19 cellular contexts compared by ENCODE assay signal in genomic region chr11:128747728-128748148, GRCh38. TPM values are rescaled to one million over a fixed set of nuclear protein-coding genes. Genes with fewer than 3 reads are reported as not detected.
DNase-seq lines count a peak whose midpoint lies in the region; ATAC-seq, FAIRE-seq and TF ChIP-seq lines count a peak whose summit lies in the region.
"Had no signal": no experiment of that assay in that cellular context is flagged by ENCODE, and none has a peak within 500 bp of the region (broad histone marks: within the 10 kb centered on the region; RNA-seq: fewer than 3 reads in every experiment).

No MANE protein-coding gene starts in this region.

- H3K23ac ChIP-seq in neuronal stem cell (ENCODE audit: low read depth, low read length, poor library complexity) = no peak overlapping the region

- POLR2A ChIA-PET in SK-N-SH (lab: Yijun Ruan, JAX) = no interaction called here

- DNase-seq in activated CD4-positive, CD25-positive, alpha-beta regulatory T cell treated with anti-CD3 and anti-CD28 coated beads, Interleukin-2, amount 50 U/mL, for 72 hours = no peak
- DNase-seq in MM.1S (peak; percentile 82), bronchial epithelial cell (ENCODE audit: low read depth) (no peak), osteoblast (ENCODE audit: insufficient read length, low spot score, missing footprints) (no peak), H54 (ENCODE audit: insufficient read length, low spot score) (no peak), SK-N-SH (no peak), neuronal stem cell (ENCODE audit: low spot score) (no peak)
- DNase-seq: activated CD8-positive, alpha-beta memory T cell treated with anti-CD3 and anti-CD28 coated beads, Interleukin-2, amount 50 U/mL, for 48 hours; amygdala; C1 segment of cervical spinal cord; DMS79 treated with DMSO at 0.1 percent for 48 hours; foreskin fibroblast; NCI-H1048; NCI-H69; PC-9; trophoblast cell had no signal

- TF ChIP-seq CTCF in MM.1S (IDR thresholded peaks at IDR 0.05; ENCODE audit: low read length) (no peak), bronchial epithelial cell (IDR thresholded peaks at IDR 0.05; ENCODE audit: insufficient read depth, low read length, severe bottlenecking) (no peak), osteoblast (IDR thresholded peaks at IDR 0.05; ENCODE audit: extremely low read depth, low read depth, low read length) (no peak), SK-N-SH (IDR thresholded peaks at IDR 0.05) (no peak)

- peaks cover 96% of the 10 kb centered on the region for H3K79me2 ChIP-seq in MM.1S (ENCODE audit: low read length)
- H3K79me2 ChIP-seq in osteoblast (ENCODE audit: insufficient read depth, low read length) = no peaks in the 10 kb centered on the region
- peaks cover 23% of the 10 kb centered on the region for H3K79me2 ChIP-seq in SK-N-SH (ENCODE audit: insufficient read depth)

- peak; percentile 35 to 69 for ATAC-seq in activated CD4-positive, CD25-positive, alpha-beta regulatory T cell treated with anti-CD3 and anti-CD28 coated beads, Interleukin-2, amount 50 U/mL, for 24 hours

- no peaks in the 10 kb centered on the region for H3K36me3 ChIP-seq in MM.1S (replicated peaks; ENCODE audit: insufficient read depth, low read length)
- H3K36me3 ChIP-seq in bronchial epithelial cell (ENCODE audit: control insufficient read depth, insufficient read depth, low read length) = no peaks in the 10 kb centered on the region
- peaks cover 4% of the 10 kb centered on the region for H3K36me3 ChIP-seq in osteoblast (ENCODE audit: insufficient read depth, low read length)
- H3K36me3 ChIP-seq in SK-N-SH (replicated peaks in 1 of 2; ENCODE audit: control insufficient read depth in 1 of 2, insufficient read depth in 2 of 2, low read length in 1 of 2) = no peaks in the 10 kb centered on the region
- no peaks in the 10 kb centered on the region for H3K36me3 ChIP-seq in neuronal stem cell (replicated peaks in 1 of 2; ENCODE audit: control insufficient read depth in 2 of 2, insufficient read depth in 2 of 2, low read length in 2 of 2)

- H3K4me3 ChIP-seq in MM.1S (ENCODE audit: low read length) = peak overlapping the region; percentile 44
- H3K4me3 ChIP-seq in bronchial epithelial cell (ENCODE audit: low read depth, low read length) = no peak overlapping the region
- no peak overlapping the region for H3K4me3 ChIP-seq in osteoblast (ENCODE audit: insufficient read depth, low read length)
- no peak overlapping the region for H3K4me3 ChIP-seq in SK-N-SH (ENCODE audit: low read depth in 2 of 2, low read length in 1 of 2)
- no peak overlapping the region for H3K4me3 ChIP-seq in neuronal stem cell (ENCODE audit: low read length in 2 of 2)
- H3K4me3 ChIP-seq: PC-9, skin epidermis had no signal

- no peak overlapping the region for H2BK15ac ChIP-seq in neuronal stem cell (ENCODE audit: low read length)

- peak overlapping the region; percentile 87 for H3K4me2 ChIP-seq in MM.1S (ENCODE audit: low read depth, low read length)
- H3K4me2 ChIP-seq in osteoblast (ENCODE audit: insufficient read depth, low read length) = peak overlapping the region; percentile 5
- no peak overlapping the region for H3K4me2 ChIP-seq in SK-N-SH
- H3K4me2 ChIP-seq in neuronal stem cell (ENCODE audit: insufficient read depth, low read length, poor library complexity, severe bottlenecking) = no peak overlapping the region
- H3K4me2 ChIP-seq: PC-9 had no signal

- TF ChIP-seq POLR2A in H54 (IDR thresholded peaks at IDR 0.05; ENCODE audit: low read depth, low read length) = no peak

- no peaks in the 10 kb centered on the region for H4K20me1 ChIP-seq in MM.1S (ENCODE audit: insufficient read depth, low read length)
- H4K20me1 ChIP-seq in osteoblast (ENCODE audit: insufficient read depth, low read length) = peaks cover 20% of the 10 kb centered on the region
- H4K20me1 ChIP-seq in SK-N-SH (ENCODE audit: insufficient read depth) = no peaks in the 10 kb centered on the region

- H2BK5ac ChIP-seq in neuronal stem cell (ENCODE audit: low read length) = no peak overlapping the region

- H3K9me3 ChIP-seq in MM.1S (replicated peaks; ENCODE audit: insufficient read depth, low read length) (no peaks in the 10 kb centered on the region), osteoblast (ENCODE audit: low read depth, low read length) (no peaks in the 10 kb centered on the region), SK-N-SH (no peaks in the 10 kb centered on the region), neuronal stem cell (replicated peaks in 1 of 2; ENCODE audit: control insufficient read depth in 2 of 2, insufficient read depth in 1 of 2, low read depth in 1 of 2, low read length in 2 of 2) (no peaks in the 10 kb centered on the region)

- H3K79me1 ChIP-seq in neuronal stem cell (ENCODE audit: low read depth, low read length) = no peaks in the 10 kb centered on the region

- H2BK120ac ChIP-seq in neuronal stem cell (ENCODE audit: low read depth, low read length) = no peak overlapping the region

- H3K27me3 ChIP-seq in MM.1S (replicated peaks; ENCODE audit: insufficient read depth, low read length) (no peaks in the 10 kb centered on the region), bronchial epithelial cell (ENCODE audit: control insufficient read depth, insufficient read depth, low read length) (no peaks in the 10 kb centered on the region), osteoblast (ENCODE audit: insufficient read depth, low read length) (no peaks in the 10 kb centered on the region), SK-N-SH (ENCODE audit: insufficient read depth) (no peaks in the 10 kb centered on the region), neuronal stem cell (ENCODE audit: control insufficient read depth in 3 of 3, insufficient read depth in 3 of 3, low read depth in 1 of 3, low read length in 3 of 3) (no peaks in the 10 kb centered on the region)

- H3K18ac ChIP-seq in neuronal stem cell (ENCODE audit: low read length) = no peak overlapping the region

- H3F3A ChIP-seq in MM.1S (ENCODE audit: insufficient read depth, low read length) (peaks cover 31% of the 10 kb centered on the region), SK-N-SH (replicated peaks; ENCODE audit: insufficient read depth) (no peaks in the 10 kb centered on the region)

- TF ChIP-seq RAD21 in SK-N-SH (IDR thresholded peaks at IDR 0.05; ENCODE audit: low read length) = no peak

- H3K4ac ChIP-seq in neuronal stem cell (ENCODE audit: low read length) = no peak overlapping the region

- H4K91ac ChIP-seq in neuronal stem cell (ENCODE audit: low read depth, low read length, poor library complexity) = no peak overlapping the region

- CTCF ChIA-PET in SK-N-SH (lab: Yijun Ruan, JAX) = no interaction called here

- FAIRE-seq in bronchial epithelial cell (lab: Jason Lieb, UNC) = peak; percentile 32
- FAIRE-seq in H54 (lab: Jason Lieb, UNC) = no peak

- H4K8ac ChIP-seq in neuronal stem cell (ENCODE audit: low read depth, low read length) = no peak overlapping the region

- H3K14ac ChIP-seq in neuronal stem cell (ENCODE audit: low read length) = no peak overlapping the region

- H2BK12ac ChIP-seq in neuronal stem cell (ENCODE audit: low read length) = no peak overlapping the region

- 84% methylated on average over 5 of the region's 5 CpGs for WGBS in SK-N-SH (ENCODE audit: low lambda C conversion rate)
- WGBS in neuronal stem cell (ENCODE audit: extremely low coverage in 2 of 2, insufficient read length in 2 of 2, insufficient replicate concordance in 1 of 2), 2 donors = no CpG with 5 or more reads among the region's 5 CpGs

- no peak overlapping the region for H2AK5ac ChIP-seq in neuronal stem cell (ENCODE audit: low read depth, low read length)

- H3K9me2 ChIP-seq in MM.1S (replicated peaks; ENCODE audit: insufficient read depth, low read length) = no peaks in the 10 kb centered on the region
- no peaks in the 10 kb centered on the region for H3K9me2 ChIP-seq in SK-N-SH

- H2AFZ ChIP-seq in MM.1S (ENCODE audit: low read length) = no peak overlapping the region
- H2AFZ ChIP-seq in osteoblast (ENCODE audit: low read length) = no peak overlapping the region
- H2AFZ ChIP-seq in SK-N-SH (ENCODE audit: low read depth) = no peak overlapping the region
- no peak overlapping the region for H2AFZ ChIP-seq in neuronal stem cell (ENCODE audit: low read length)
- H2AFZ ChIP-seq: PC-9 had no signal

- H3K9ac ChIP-seq in MM.1S (ENCODE audit: low read length) = peak overlapping the region; percentile 19; the same call in 1 of the 2 replicates
- H3K9ac ChIP-seq in SK-N-SH = no peak overlapping the region
- no peak overlapping the region for H3K9ac ChIP-seq in neuronal stem cell (ENCODE audit: low read depth, low read length, poor library complexity)

- no peak for TF ChIP-seq EP300 in SK-N-SH (IDR thresholded peaks at IDR 0.05; ENCODE audit: borderline replicate concordance in 1 of 2, low read depth in 1 of 2, low read length in 1 of 2)

- H3K4me1 ChIP-seq in MM.1S (ENCODE audit: low read length) = peaks cover 26% of the 10 kb centered on the region
- no peaks in the 10 kb centered on the region for H3K4me1 ChIP-seq in osteoblast (ENCODE audit: insufficient read depth, low read length)
- H3K4me1 ChIP-seq in SK-N-SH (ENCODE audit: control insufficient read depth in 1 of 2, insufficient read depth in 2 of 2, low read depth in 1 of 2, low read length in 1 of 2) = peaks cover 0 to 4% of the 10 kb centered on the region in 2 experiments; a peak in 1 of 4 replicates
- peaks cover 8 to 13% of the 10 kb centered on the region in 2 donors for H3K4me1 ChIP-seq in neuronal stem cell (ENCODE audit: control insufficient read depth in 2 of 2, insufficient read depth in 1 of 2, low read depth in 1 of 2, low read length in 2 of 2)

- H3K27ac ChIP-seq in MM.1S (ENCODE audit: low read length) = peak overlapping the region; percentile 67; the same call in 1 of the 2 replicates
- H3K27ac ChIP-seq in osteoblast (ENCODE audit: low read depth, low read length) = no peak overlapping the region
- H3K27ac ChIP-seq in SK-N-SH (ENCODE audit: low read depth in 2 of 2, low read length in 1 of 2) = no peak overlapping the region
- H3K27ac ChIP-seq in neuronal stem cell (replicated peaks; ENCODE audit: low read length) = no peak overlapping the region
- H3K27ac ChIP-seq: 22Rv1, PC-9 had no signal

TF ChIP-seq in SK-N-SH, 30 proteins besides CTCF, POLR2A, EP300 and RAD21 (continues in another document):
- TF ChIP-seq MXI1 (IDR thresholded peaks at IDR 0.05; ENCODE audit: low read depth, low read length) (no peak), JUND (IDR thresholded peaks at IDR 0.05) (no peak), YY1 (IDR thresholded peaks at IDR 0.05; ENCODE audit: low read depth) (no peak)

RNA-seq across cellular contexts. Expression of gene FLI1, which starts 53.9 kb away (rescaled TPM):
- total RNA-seq in bronchial epithelial cell (2.7 and 3.9 TPM in 2 replicates), osteoblast (23.5 and 23.9 TPM in 2 replicates)
- polyA plus RNA-seq in SK-N-SH (2012; rRNA removed) = 14.7 and 16.7 TPM in 2 replicates
- 6.6 and 9.8 TPM in 2 replicates for polyA plus RNA-seq in SK-N-SH (2012; cell fraction: cytosol; rRNA removed)
- 10.6 and 13.2 TPM in 2 replicates for polyA plus RNA-seq in SK-N-SH (2012; cell fraction: nucleus; rRNA removed)
- polyA plus RNA-seq in neuronal stem cell (2013, experiment 1 of 2) = 0.06 TPM
- polyA plus RNA-seq in neuronal stem cell (2013, experiment 2 of 2) = 0.03 TPM

Comparison
In these comparisons a context has a peak if more than half of its experiments do, and no peak if none do; other contexts are left out.
1. H3K4me2 ChIP-seq: peak in MM.1S (single experiment) and osteoblast (single experiment); none in SK-N-SH (single experiment) and neuronal stem cell (single experiment).